In genomic region chr7:70595741-70596574, GRCh38 we compare ENCODE assay signal across 8 cellular contexts.
DNase-seq lines count a peak whose midpoint lies in the region; ATAC-seq, FAIRE-seq and TF ChIP-seq lines count a peak whose summit lies in the region.

No MANE protein-coding gene starts in this region.

- no peak for TF ChIP-seq EP300 in suprapubic skin (IDR thresholded peaks at IDR 0.05)

- intact Hi-C loops in left lung (cut with DNase I), result no loop called here

- peaks cover 4% of the 10 kb centered on the region for H3K36me3 Mint-ChIP-seq in astrocyte (ENCODE audit: low read depth, unreplicated experiment)

- H3K4me1 Mint-ChIP-seq in astrocyte (ENCODE audit: low read depth, unreplicated experiment), result peaks cover 3% of the 10 kb centered on the region

- H3K27ac ChIP-seq in astrocyte (ENCODE audit: low read depth, low read length) (no peak overlapping the region), left lung (no peak overlapping the region), suprapubic skin (peak overlapping the region; percentile 34)

- DNase-seq in LoVo (ENCODE audit: low spot score), result peak; percentile 64
- DNase-seq in astrocyte (ENCODE audit: low read depth), result no peak
- DNase-seq in left lung, result peak in 1 of 2 donors; percentile 77
- DNase-seq in suprapubic skin (ENCODE audit: low spot score in 2 of 2), result no peak
- no peak for DNase-seq in SHP77 treated with DMSO at 0.1 percent for 48 hours (lab: John Stamatoyannopoulos, UW)

- H3K4me3 Mint-ChIP-seq in astrocyte (ENCODE audit: unreplicated experiment), result peak overlapping the region; percentile 81

- 50% methylated on average over 2 of the region's 81 CpGs for WGBS in suprapubic skin

- H3K27ac Mint-ChIP-seq in astrocyte (ENCODE audit: unreplicated experiment), result no peak overlapping the region

- peak overlapping the region; percentile 23 for H3K9ac ChIP-seq in astrocyte (ENCODE audit: low read length)

- H3K4me2 ChIP-seq in astrocyte (ENCODE audit: low read length), result peak overlapping the region; percentile 89

- no peak for FAIRE-seq in astrocyte (lab: Jason Lieb, UNC)

- peaks cover 27% of the 10 kb centered on the region for H3K27me3 ChIP-seq in astrocyte (ENCODE audit: insufficient read depth, low read length)
- peaks cover 0 to 39% of the 10 kb centered on the region in 2 donors for H3K27me3 ChIP-seq in left lung
- H3K27me3 ChIP-seq in suprapubic skin, result peaks cover 7% of the 10 kb centered on the region

- H3K79me2 ChIP-seq in astrocyte (ENCODE audit: insufficient read depth, low read length), result no peaks in the 10 kb centered on the region

- peak; percentile 64 for ATAC-seq in left lung
- no peak for ATAC-seq in GM18517 (IDR thresholded peaks at IDR 0.05; ENCODE audit: unreplicated experiment)
- no peak for ATAC-seq in GM18858 (IDR thresholded peaks at IDR 0.05; ENCODE audit: unreplicated experiment)

- TF ChIP-seq POLR2A in suprapubic skin (IDR thresholded peaks at IDR 0.05), result no peak

- H3K4me3 ChIP-seq in GM08714 (ENCODE audit: low read length) (peak overlapping the region; percentile 50; the same call in 1 of the 2 replicates), astrocyte (ENCODE audit: insufficient read depth, low read depth, low read length) (peak overlapping the region; percentile 58), left lung (peak overlapping the region; percentile 13 to 17), suprapubic skin (peak overlapping the region; percentile 60)

- peaks cover 35% of the 10 kb centered on the region for H3K27me3 Mint-ChIP-seq in astrocyte (ENCODE audit: low read depth, unreplicated experiment)

- peaks cover 8% of the 10 kb centered on the region for H4K20me1 ChIP-seq in astrocyte (ENCODE audit: insufficient read depth, low read length)

- peaks cover 5% of the 10 kb centered on the region for H3K4me1 ChIP-seq in astrocyte (ENCODE audit: insufficient read depth, low read length)
- H3K4me1 ChIP-seq in left lung, result no peaks in the 10 kb centered on the region
- H3K4me1 ChIP-seq in suprapubic skin, result peaks cover 27% of the 10 kb centered on the region

- TF ChIP-seq CTCF in astrocyte (IDR thresholded peaks at IDR 0.05; ENCODE audit: insufficient read depth, low read depth, low read length) (no peak), left lung (IDR thresholded peaks at IDR 0.05) (no peak), suprapubic skin (IDR thresholded peaks at IDR 0.05) (no peak)

- no peaks in the 10 kb centered on the region for H3K9me3 ChIP-seq in astrocyte (ENCODE audit: insufficient read depth, low read depth, low read length)
- peaks cover 0 to 1% of the 10 kb centered on the region in 2 donors for H3K9me3 ChIP-seq in left lung
- H3K9me3 ChIP-seq in suprapubic skin, result no peaks in the 10 kb centered on the region

- no peaks in the 10 kb centered on the region for H3K9me3 Mint-ChIP-seq in astrocyte (ENCODE audit: unreplicated experiment)

- no peaks in the 10 kb centered on the region for H3K36me3 ChIP-seq in astrocyte (ENCODE audit: insufficient read depth, low read length)
- no peaks in the 10 kb centered on the region for H3K36me3 ChIP-seq in left lung
- no peaks in the 10 kb centered on the region for H3K36me3 ChIP-seq in suprapubic skin

- peak overlapping the region; percentile 32 for H2AFZ ChIP-seq in astrocyte (ENCODE audit: low read depth, low read length)
